Comparison of ENCODE assay signal across 20 cellular contexts in the genomic region with DNA sequence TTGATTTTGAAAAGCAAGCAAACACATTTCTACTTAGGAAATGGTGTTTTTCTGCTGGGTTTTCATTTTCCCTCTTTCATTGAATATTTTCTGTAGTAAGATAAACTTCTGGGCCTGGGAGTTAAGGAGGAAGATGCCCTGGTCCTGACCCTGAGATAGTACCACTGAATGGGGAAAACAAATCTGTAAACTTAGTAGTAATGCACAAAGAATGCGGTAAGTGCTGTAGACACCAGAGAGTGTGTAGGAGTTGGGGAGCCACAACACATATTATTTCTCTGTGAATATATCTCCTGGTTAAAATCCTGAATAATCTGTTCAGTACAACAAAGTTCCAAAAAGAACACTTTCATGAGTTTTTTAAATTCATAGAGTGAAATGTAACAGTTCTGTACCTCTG.
DNase-seq lines count a peak whose midpoint lies in the region; FAIRE-seq and TF ChIP-seq lines count a peak whose summit lies in the region.
"Had no signal": no experiment of that assay in that cellular context is flagged by ENCODE, and none has a peak within 500 bp of the region (broad histone marks: within the 10 kb centered on the region; RNA-seq: fewer than 3 reads in every experiment).

No MANE protein-coding gene starts in this region.

- DNase-seq in GM04503 (ENCODE audit: low read depth) (peak; percentile 16), RPMI7951 (ENCODE audit: low read depth) (peak; percentile 16), fibroblast of the aortic adventitia (ENCODE audit: low read depth) (peak; percentile 27), urothelium cell line (ENCODE audit: low spot score) (peak; percentile 8), GF-D8 (lab: John Stamatoyannopoulos, UW) (no peak)
- DNase-seq in stimulated activated naive CD4-positive, alpha-beta T cell (lab: John Stamatoyannopoulos, UW), result no peak
- no peak for DNase-seq in activated CD4-positive, alpha-beta T cell treated with anti-CD3 and anti-CD28 coated beads for 1 hour
- DNase-seq: activated CD4-positive, CD25-positive, alpha-beta regulatory T cell treated with anti-CD3 and anti-CD28 coated beads, Interleukin-2, amount 50 U/mL, for 72 hours; activated naive CD8-positive, alpha-beta T cell treated with anti-CD3 and anti-CD28 coated beads, Interleukin-2, amount 10 ng/mL, durations not matched to agents 7 days and 5 days; C1 segment of cervical spinal cord; dermis blood vessel endothelial cell; DMS 273 treated with DMSO at 0.1 percent for 48 hours; MM.1S; NCI-H1436 treated with DMSO at 0.1 percent for 48 hours; stimulated activated CD4-positive, alpha-beta T cell treated with anti-CD3 and anti-CD28 coated beads, Interleukin-4, amount 100 ng/mL, for 24 hours; T-helper 9 cell had no signal

- TF ChIP-seq CTCF in fibroblast of the aortic adventitia (IDR thresholded peaks at IDR 0.05; ENCODE audit: insufficient read depth, low read length), result no peak

- no peak overlapping the region for H3K4me3 ChIP-seq in fibroblast of the aortic adventitia (ENCODE audit: low read depth, low read length)
- H3K4me3 ChIP-seq: GM23338, prostate gland, SK-N-MC had no signal

- no peak for FAIRE-seq in urothelium cell line (lab: Jason Lieb, UNC)
- FAIRE-seq: bronchial epithelial cell had no signal

Comparison
In these comparisons a context has a peak if more than half of its experiments do, and no peak if none do; other contexts are left out.
1. DNase-seq: peak in GM04503 (single experiment), RPMI7951 (single experiment), fibroblast of the aortic adventitia (single experiment) and urothelium cell line (single experiment); none in stimulated activated naive CD4-positive, alpha-beta T cell (0 of 6), activated CD4-positive, alpha-beta T cell treated with anti-CD3 and anti-CD28 coated beads for 1 hour (single experiment) and GF-D8 (single experiment).